Comparison of ENCODE assay signal across 8 cellular contexts in the genomic region with DNA sequence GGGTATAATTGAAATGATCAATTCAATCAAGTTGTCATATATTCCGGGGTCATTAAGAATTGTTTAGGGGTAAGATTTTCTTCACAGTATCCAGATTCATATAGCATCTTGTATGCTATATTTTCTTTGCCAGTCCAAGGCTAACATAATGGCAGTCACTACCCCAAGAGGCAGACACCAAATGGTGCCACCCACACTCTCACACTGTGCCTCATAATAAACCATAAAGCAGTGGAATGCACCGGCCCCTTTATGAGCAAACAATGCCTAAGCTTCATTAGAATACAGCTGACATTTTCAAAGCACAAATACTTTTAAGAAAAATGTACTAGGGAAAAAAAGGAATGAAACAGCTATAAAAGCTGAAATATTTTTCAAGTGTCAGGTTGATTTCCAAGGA.
A peak's percentile ranks its signal among the peaks of the same experiment; 100 is the strongest.
DNase-seq lines count a peak whose midpoint lies in the region; ATAC-seq and TF ChIP-seq lines count a peak whose summit lies in the region.

No MANE protein-coding gene starts in this region.

- H3K9me3 ChIP-seq in ascending aorta: no peaks in the 10 kb centered on the region

- peaks cover 0 to 4% of the 10 kb centered on the region in 2 donors for H3K4me1 ChIP-seq in ascending aorta

- TF ChIP-seq CTCF in ascending aorta (IDR thresholded peaks at IDR 0.05) (no peak), kidney epithelial cell (IDR thresholded peaks at IDR 0.05; ENCODE audit: insufficient read depth, low read length, poor library complexity, severe bottlenecking) (no peak)

- H3K36me3 ChIP-seq in ascending aorta (no peaks in the 10 kb centered on the region), kidney epithelial cell (ENCODE audit: control insufficient read depth, insufficient read depth, low read length) (no peaks in the 10 kb centered on the region)

- DNase-seq in activated CD4-positive, alpha-beta T cell treated with anti-CD3 and anti-CD28 coated beads for 4 hours: peak; percentile 24 to 35
- DNase-seq in activated CD4-positive, alpha-beta T cell treated with anti-CD3 and anti-CD28 coated beads for 1 hour: no peak
- DNase-seq in NCI-H526 (lab: John Stamatoyannopoulos, UW) (peak; percentile 88 to 91), ascending aorta (ENCODE audit: low spot score in 2 of 2) (no peak), kidney epithelial cell (ENCODE audit: low read depth) (no peak), iPS-NIHi7 (ENCODE audit: extremely low spot score) (no peak)
- DNase-seq in stimulated activated CD4-positive, alpha-beta T cell treated with anti-CD3 and anti-CD28 coated beads, TNF-alpha, amount 100 ng/mL, for 24 hours (ENCODE audit: low read depth in 3 of 3): peak; percentile 3 to 20 (median 13)

- H3K4me3 ChIP-seq in ascending aorta: peak overlapping the region; percentile 52 to 62
- H3K4me3 ChIP-seq in kidney epithelial cell (ENCODE audit: low read depth, low read length): peak overlapping the region; percentile 61

- intact Hi-C loops in ascending aorta (cut with DNase I): no loop called here

- H3K27ac ChIP-seq in ascending aorta: no peak overlapping the region

- H3K27me3 ChIP-seq in ascending aorta (no peaks in the 10 kb centered on the region), kidney epithelial cell (ENCODE audit: control insufficient read depth, insufficient read depth, low read length) (no peaks in the 10 kb centered on the region)

- peak; percentile 61 for ATAC-seq in HG02623 (IDR thresholded peaks at IDR 0.05; ENCODE audit: unreplicated experiment)

Comparison
In these comparisons a context has a peak if more than half of its experiments do, and no peak if none do; other contexts are left out.
1. DNase-seq: peak in activated CD4-positive, alpha-beta T cell treated with anti-CD3 and anti-CD28 coated beads for 4 hours (2 of 2), NCI-H526 (2 of 2) and stimulated activated CD4-positive, alpha-beta T cell treated with anti-CD3 and anti-CD28 coated beads, TNF-alpha, amount 100 ng/mL, for 24 hours (3 of 3); none in activated CD4-positive, alpha-beta T cell treated with anti-CD3 and anti-CD28 coated beads for 1 hour (single experiment), ascending aorta (0 of 2), kidney epithelial cell (single experiment) and iPS-NIHi7 (single experiment).